ENCODE assay signal across 9 cellular contexts in the genomic region with DNA sequence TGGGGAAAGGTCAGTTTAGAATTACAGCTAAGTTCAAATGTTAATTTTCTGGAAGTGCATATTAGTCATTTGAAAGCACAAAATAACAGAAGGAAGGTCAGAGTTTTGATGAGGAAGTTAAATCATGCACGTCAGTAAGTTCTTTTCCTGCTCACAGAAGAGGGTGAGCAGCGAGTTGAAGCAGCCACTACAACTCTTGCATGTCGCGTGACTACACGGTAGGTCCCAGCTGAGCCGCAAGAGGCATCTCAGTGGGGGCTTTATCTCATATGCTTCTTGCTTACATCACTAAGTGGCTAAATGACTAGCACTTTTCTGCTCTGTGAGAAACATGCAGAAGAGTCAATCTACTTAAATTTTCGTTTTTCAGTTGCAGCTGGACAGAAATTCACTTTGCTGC. TPM values are rescaled to one million over a fixed set of nuclear protein-coding genes. Genes with fewer than 3 reads are reported as not detected.
DNase-seq lines count a peak whose midpoint lies in the region; ATAC-seq, FAIRE-seq and TF ChIP-seq lines count a peak whose summit lies in the region.
"Had no signal": no experiment of that assay in that cellular context is flagged by ENCODE, and none has a peak within 500 bp of the region (broad histone marks: within the 10 kb centered on the region; RNA-seq: fewer than 3 reads in every experiment).

No MANE protein-coding gene starts in this region.

- H3K4me3 Mint-ChIP-seq in CD8-positive, alpha-beta T cell: peak overlapping the region; percentile 19

- no peaks in the 10 kb centered on the region for H3K27me3 ChIP-seq in CD8-positive, alpha-beta T cell (ENCODE audit: insufficient read depth, low read length)
- H3K27me3 ChIP-seq: body of pancreas had no signal

- peak in 5 of 7 experiments; percentile 2 to 56 (median 14) for DNase-seq in CD8-positive, alpha-beta T cell
- DNase-seq in activated CD4-positive, alpha-beta T cell treated with anti-CD3 and anti-CD28 coated beads, Interleukin-2, amount 50 U/mL, for 1 hour: peak; percentile 3
- DNase-seq in mucosa of gallbladder (ENCODE audit: low spot score) (peak; percentile 30), putamen (ENCODE audit: low spot score) (no peak), urothelium cell line (ENCODE audit: low spot score) (no peak), kidney (no peak)

- no peak overlapping the region for H3K9ac ChIP-seq in kidney (ENCODE audit: low read length in 2 of 2)

- POLR2A ChIA-PET in CD8-positive, alpha-beta T cell (lab: Charles Lee): no interaction called here

- no peaks in the 10 kb centered on the region for H3K9me3 ChIP-seq in CD8-positive, alpha-beta T cell (ENCODE audit: low read length)
- H3K9me3 ChIP-seq in kidney (ENCODE audit: control insufficient read depth in 1 of 2, low read length in 2 of 2): no peaks in the 10 kb centered on the region
- H3K9me3 ChIP-seq: body of pancreas had no signal

- no peaks in the 10 kb centered on the region for H3K4me1 ChIP-seq in CD8-positive, alpha-beta T cell (ENCODE audit: insufficient read depth, low read length)
- H3K4me1 ChIP-seq in kidney (ENCODE audit: control insufficient read depth in 1 of 2, insufficient read depth in 1 of 2, low read depth in 1 of 2, low read length in 2 of 2): no peaks in the 10 kb centered on the region

- intact Hi-C loops in CD8-positive, alpha-beta T cell (cut with DNase I, micrococcal nuclease): no loop called here
- intact Hi-C loops in kidney (cut with DNase I): no loop called here

- peaks cover 12% of the 10 kb centered on the region for H3K4me1 Mint-ChIP-seq in CD8-positive, alpha-beta T cell (ENCODE audit: low read depth)

- TF ChIP-seq CTCF in CD8-positive, alpha-beta T cell (IDR thresholded peaks at IDR 0.05): no peak
- TF ChIP-seq CTCF in kidney (IDR thresholded peaks at IDR 0.05; ENCODE audit: borderline replicate concordance, extremely low read depth, insufficient read depth): no peak

- CTCF ChIA-PET in CD8-positive, alpha-beta T cell (lab: Charles Lee): no interaction called here

- no peaks in the 10 kb centered on the region for H3K9me3 Mint-ChIP-seq in CD8-positive, alpha-beta T cell

- peaks cover 6% of the 10 kb centered on the region for H3K27me3 Mint-ChIP-seq in CD8-positive, alpha-beta T cell (ENCODE audit: low read depth)

- peak overlapping the region; percentile 47 for H3K27ac Mint-ChIP-seq in CD8-positive, alpha-beta T cell

- no peaks in the 10 kb centered on the region for H3K36me3 ChIP-seq in CD8-positive, alpha-beta T cell (ENCODE audit: insufficient read depth, low read length)
- no peaks in the 10 kb centered on the region for H3K36me3 ChIP-seq in kidney (ENCODE audit: control insufficient read depth in 1 of 2, insufficient read depth in 2 of 2, low read length in 2 of 2)

- no peaks in the 10 kb centered on the region for H3K36me3 Mint-ChIP-seq in CD8-positive, alpha-beta T cell

- peak; percentile 95 for ATAC-seq in CD8-positive, alpha-beta T cell
- ATAC-seq in GM19328 (IDR thresholded peaks at IDR 0.05; ENCODE audit: unreplicated experiment): peak; percentile 78
- ATAC-seq in HG03196 (IDR thresholded peaks at IDR 0.05; ENCODE audit: unreplicated experiment): peak; percentile 75
- ATAC-seq: body of pancreas had no signal

- no peak overlapping the region for H3K4me3 ChIP-seq in CD8-positive, alpha-beta T cell (ENCODE audit: low read depth, low read length)
- no peak overlapping the region for H3K4me3 ChIP-seq in kidney (ENCODE audit: low read length in 2 of 2)
- H3K4me3 ChIP-seq: body of pancreas had no signal

- FAIRE-seq in urothelium cell line (lab: Jason Lieb, UNC): no peak
- FAIRE-seq in kidney (lab: Jason Lieb, UNC): no peak

- no peak overlapping the region for H3K27ac ChIP-seq in CD8-positive, alpha-beta T cell (ENCODE audit: low read depth, low read length)
- no peak overlapping the region for H3K27ac ChIP-seq in kidney (ENCODE audit: low read depth in 2 of 2, low read length in 2 of 2)

RNA-seq across cellular contexts. Expression of a gene that starts 21.3 kb away (rescaled TPM):
- 100 to 1,000 TPM; 115 TPM for total RNA-seq in CD8-positive, alpha-beta T cell
- 135 TPM for total RNA-seq in mucosa of gallbladder
- total RNA-seq in kidney: 139 TPM
- 131 TPM for polyA plus RNA-seq in kidney (ENCODE audit: insufficient read depth, low read depth, low replicate concordance)

RNA-seq across cellular contexts. Expression of a gene that starts 33.9 kb away (rescaled TPM):
- total RNA-seq in CD8-positive, alpha-beta T cell: not detected
- total RNA-seq in mucosa of gallbladder: not detected
- total RNA-seq in kidney: not detected
- polyA plus RNA-seq in kidney (ENCODE audit: insufficient read depth, low read depth, low replicate concordance): not detected
- total RNA-seq: body of pancreas had no signal

Comparison
In these comparisons a context has a peak if more than half of its experiments do, and no peak if none do; other contexts are left out.
1. DNase-seq: peak in CD8-positive, alpha-beta T cell (5 of 7), activated CD4-positive, alpha-beta T cell treated with anti-CD3 and anti-CD28 coated beads, Interleukin-2, amount 50 U/mL, for 1 hour (single experiment) and mucosa of gallbladder (single experiment); none in putamen (single experiment), urothelium cell line (single experiment) and kidney (single experiment).
2. Peak in every context shown above with its lines, with median percentiles within 50 percentile points of each other: ATAC-seq.